ENCODE assay signal across 1 cellular context in genomic region chr11:94975599-94975998, GRCh38.
TF ChIP-seq lines count a peak whose summit lies in the region.

No MANE protein-coding gene starts in this region.

TF ChIP-seq in HepG2, 621 proteins besides CTCF, POLR2A, EP300 and RAD21:
- TF ChIP-seq ZSCAN25 (CRISPR knock-in tag; IDR thresholded peaks at IDR 0.05) (no peak), NR2F2 (IDR thresholded peaks at IDR 0.05; ENCODE audit: borderline replicate concordance, low read depth) (no peak), KLF12 (CRISPR knock-in tag; IDR thresholded peaks at IDR 0.05; ENCODE audit: borderline replicate concordance) (no peak), ZNF598 (CRISPR knock-in tag; IDR thresholded peaks at IDR 0.05; ENCODE audit: borderline replicate concordance) (no peak), ZNF24 (IDR thresholded peaks at IDR 0.05) (peak; percentile 66; the same call in 1 of the 2 replicates)
